In the genomic region with DNA sequence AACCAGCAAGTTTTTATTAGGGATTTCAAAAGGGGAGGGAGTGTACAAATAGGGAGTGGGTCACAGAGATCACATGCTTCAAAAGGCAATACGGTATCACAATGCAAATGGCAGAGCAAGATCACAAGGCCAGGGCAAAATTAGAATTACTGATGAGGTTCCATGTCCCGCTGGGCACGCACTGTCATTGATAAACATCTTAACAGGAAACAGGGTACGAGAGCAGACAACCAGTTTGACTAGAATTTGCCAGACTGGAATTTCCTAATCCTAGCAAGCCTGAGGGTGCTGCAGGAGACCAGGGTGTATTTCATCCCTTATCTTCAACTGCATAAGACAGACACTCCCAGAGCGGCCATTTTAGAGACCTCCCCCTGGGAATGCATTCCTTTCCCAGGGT, we compare ENCODE assay signal across 7 cellular contexts. TPM values are rescaled to one million over a fixed set of nuclear protein-coding genes. Genes with fewer than 3 reads are reported as not detected.
DNase-seq lines count a peak whose midpoint lies in the region; FAIRE-seq and TF ChIP-seq lines count a peak whose summit lies in the region.
"Not testable (repeated sequence)": the region's sequence is repeated elsewhere in the genome, so short reads cannot be mapped to it uniquely, and the experiment has no call there.

No MANE protein-coding gene starts in this region.

- H2AFZ ChIP-seq in Karpas-422 (ENCODE audit: low read length); astrocyte (ENCODE audit: low read depth, low read length): not testable (repeated sequence)

- H3K36me3 ChIP-seq in BLaER1 (peaks cover 75% of the 10 kb centered on the region), Karpas-422 (ENCODE audit: insufficient read depth, low read length) (peaks cover 49% of the 10 kb centered on the region), astrocyte (ENCODE audit: insufficient read depth, low read length) (peaks cover 29% of the 10 kb centered on the region), endodermal cell (ENCODE audit: control insufficient read depth, insufficient read depth, low read length) (peaks cover 57% of the 10 kb centered on the region), tibial nerve (peaks cover 3 to 69% (median 7%) of the 10 kb centered on the region in 3 donors)
- H3K36me3 ChIP-seq in mesendoderm (ENCODE audit: control insufficient read depth, insufficient read depth, low read length), result not testable (repeated sequence)

- H3K27me3 ChIP-seq in BLaER1; Karpas-422 (ENCODE audit: low read length); astrocyte (ENCODE audit: insufficient read depth, low read length); endodermal cell (ENCODE audit: control insufficient read depth, insufficient read depth, low read length, poor library complexity, severe bottlenecking); mesendoderm (ENCODE audit: insufficient read depth, low read length, poor library complexity); tibial nerve: not testable (repeated sequence)

- H3K36me3 Mint-ChIP-seq in astrocyte (ENCODE audit: low read depth, unreplicated experiment) (peaks cover 37% of the 10 kb centered on the region), endodermal cell (ENCODE audit: low read depth) (peaks cover 76% of the 10 kb centered on the region), progenitor cell of endocrine pancreas (ENCODE audit: insufficient read depth) (peaks cover 57% of the 10 kb centered on the region)

- not testable (repeated sequence) for TF ChIP-seq POLR2A in tibial nerve (IDR thresholded peaks at IDR 0.05)

- H4K5ac ChIP-seq in mesendoderm (ENCODE audit: low read length), result not testable (repeated sequence)

- H3K9me2 ChIP-seq in Karpas-422 (replicated peaks; ENCODE audit: insufficient read depth, low read length), result not testable (repeated sequence)

- not testable (repeated sequence) for H2AK5ac ChIP-seq in mesendoderm (ENCODE audit: low read length)

- H3K27ac Mint-ChIP-seq in astrocyte (ENCODE audit: unreplicated experiment), result peak overlapping the region; percentile 87
- not testable (repeated sequence) for H3K27ac Mint-ChIP-seq in endodermal cell
- H3K27ac Mint-ChIP-seq in progenitor cell of endocrine pancreas, result peak overlapping the region; percentile 85

- not testable (repeated sequence) for H2BK15ac ChIP-seq in mesendoderm (replicated peaks; ENCODE audit: low read depth)

- TF ChIP-seq EP300 in tibial nerve (IDR thresholded peaks at IDR 0.05), result not testable (repeated sequence)

- H4K20me1 ChIP-seq in BLaER1; Karpas-422 (ENCODE audit: insufficient read depth, low read depth, low read length); astrocyte (ENCODE audit: insufficient read depth, low read length): not testable (repeated sequence)

- H3K9me3 ChIP-seq in BLaER1 (peaks cover 57% of the 10 kb centered on the region), endodermal cell (ENCODE audit: control insufficient read depth, low read length) (peaks cover 43% of the 10 kb centered on the region)
- H3K9me3 ChIP-seq in Karpas-422 (ENCODE audit: low read length); astrocyte (ENCODE audit: insufficient read depth, low read depth, low read length); tibial nerve: not testable (repeated sequence)

- H3K4me2 ChIP-seq in BLaER1; Karpas-422 (ENCODE audit: low read depth, low read length, poor library complexity, severe bottlenecking); astrocyte (ENCODE audit: low read length); mesendoderm (ENCODE audit: low read length): not testable (repeated sequence)

- H3K18ac ChIP-seq in mesendoderm (ENCODE audit: low read length), result not testable (repeated sequence)

- H3K27ac ChIP-seq in BLaER1; Karpas-422 (ENCODE audit: low read length); astrocyte (ENCODE audit: low read depth, low read length); endodermal cell (ENCODE audit: low read depth, low read length); mesendoderm (ENCODE audit: low read depth, low read length): not testable (repeated sequence)
- H3K27ac ChIP-seq in tibial nerve, result peak overlapping the region in 3 of 4 donors; percentile 91 to 99 (median 97)

- H3K79me2 ChIP-seq in Karpas-422 (ENCODE audit: low read length), result peaks cover 40% of the 10 kb centered on the region
- peaks cover 30% of the 10 kb centered on the region for H3K79me2 ChIP-seq in astrocyte (ENCODE audit: insufficient read depth, low read length)
- H3K79me2 ChIP-seq in mesendoderm (ENCODE audit: control insufficient read depth, insufficient read depth, low read length), result not testable (repeated sequence)

- not testable (repeated sequence) for H3K4me3 Mint-ChIP-seq in astrocyte (ENCODE audit: unreplicated experiment); endodermal cell; progenitor cell of endocrine pancreas (ENCODE audit: low read depth)

- not testable (repeated sequence) for H3K79me1 ChIP-seq in mesendoderm (ENCODE audit: low read length)

- H3K9me3 Mint-ChIP-seq in astrocyte (ENCODE audit: unreplicated experiment), result peaks cover 14% of the 10 kb centered on the region
- peaks cover 43% of the 10 kb centered on the region for H3K9me3 Mint-ChIP-seq in endodermal cell
- peaks cover 16% of the 10 kb centered on the region for H3K9me3 Mint-ChIP-seq in progenitor cell of endocrine pancreas (ENCODE audit: low read depth)

- H3K4me3 ChIP-seq in BLaER1, result peak overlapping the region; percentile 74; the same call in 1 of the 2 replicates
- not testable (repeated sequence) for H3K4me3 ChIP-seq in Karpas-422 (ENCODE audit: low read length); astrocyte (ENCODE audit: insufficient read depth, low read depth, low read length); mesendoderm (ENCODE audit: low read length); tibial nerve
- peak overlapping the region; percentile 62 for H3K4me3 ChIP-seq in endodermal cell (ENCODE audit: low read length)

- not testable (repeated sequence) for H3K9ac ChIP-seq in BLaER1; Karpas-422 (ENCODE audit: low read length); astrocyte (ENCODE audit: low read length); endodermal cell (ENCODE audit: extremely low read depth, low read length, poor library complexity, severe bottlenecking); mesendoderm (ENCODE audit: low read length)

- H3K4me1 ChIP-seq in BLaER1 (peaks cover 33% of the 10 kb centered on the region), astrocyte (ENCODE audit: insufficient read depth, low read length) (peaks cover 11% of the 10 kb centered on the region), tibial nerve (peaks cover 0 to 31% (median 6%) of the 10 kb centered on the region in 4 donors)
- not testable (repeated sequence) for H3K4me1 ChIP-seq in Karpas-422 (ENCODE audit: low read length); endodermal cell (ENCODE audit: control insufficient read depth, insufficient read depth, low read length); mesendoderm (ENCODE audit: control insufficient read depth, low read depth, low read length)

- not testable (repeated sequence) for H3K23ac ChIP-seq in mesendoderm (ENCODE audit: low read length)

- H3K56ac ChIP-seq in mesendoderm (ENCODE audit: low read length), result not testable (repeated sequence)

- FAIRE-seq in astrocyte (lab: Jason Lieb, UNC), result not testable (repeated sequence)

- WGBS in endodermal cell (ENCODE audit: insufficient coverage in 1 of 2, insufficient read length in 1 of 2), 2 experiments, result 87 to 94% methylated on average over 4 to 5 of the region's 5 CpGs
- WGBS in mesendoderm (ENCODE audit: extremely low coverage, insufficient coverage, low lambda C conversion rate), result no CpG with 5 or more reads among the region's 5 CpGs
- WGBS in tibial nerve, 2 donors, result 68 to 78% methylated on average over 5 of the region's 5 CpGs

- not testable (repeated sequence) for TF ChIP-seq CTCF in astrocyte (IDR thresholded peaks at IDR 0.05; ENCODE audit: insufficient read depth, low read depth, low read length); endodermal cell (conservative IDR thresholded peaks at IDR 0.05); progenitor cell of endocrine pancreas (IDR thresholded peaks at IDR 0.05; ENCODE audit: unreplicated experiment); tibial nerve (IDR thresholded peaks at IDR 0.05)

- H2BK120ac ChIP-seq in mesendoderm (ENCODE audit: low read depth, low read length), result not testable (repeated sequence)

- peak; percentile 16 for DNase-seq in Karpas-422
- DNase-seq in astrocyte (ENCODE audit: low read depth); endodermal cell; progenitor cell of endocrine pancreas (ENCODE audit: low spot score, unreplicated experiment); tibial nerve (ENCODE audit: low spot score in 2 of 2): not testable (repeated sequence)
- peak; percentile 8 for DNase-seq in mesendoderm

- H2BK5ac ChIP-seq in mesendoderm (ENCODE audit: low read length), result not testable (repeated sequence)

- H4K8ac ChIP-seq in mesendoderm (ENCODE audit: low read depth, low read length), result not testable (repeated sequence)

- not testable (repeated sequence) for H3K27me3 Mint-ChIP-seq in astrocyte (ENCODE audit: low read depth, unreplicated experiment); endodermal cell (ENCODE audit: insufficient read depth); progenitor cell of endocrine pancreas

- H3K4ac ChIP-seq in mesendoderm (ENCODE audit: low read depth, low read length), result not testable (repeated sequence)

- H3K4me1 Mint-ChIP-seq in astrocyte (ENCODE audit: low read depth, unreplicated experiment) (peaks cover 15% of the 10 kb centered on the region), progenitor cell of endocrine pancreas (ENCODE audit: low read depth) (peaks cover 13% of the 10 kb centered on the region)
- H3K4me1 Mint-ChIP-seq in endodermal cell, result not testable (repeated sequence)

RNA-seq across cellular contexts. Expression of a gene that starts 4.8 kb away (rescaled TPM):
- 35.1 and 42.3 TPM in 2 replicates for total RNA-seq in Karpas-422 (2014; rRNA removed; shearing (Covaris generic); ENCODE audit: low replicate concordance)
- total RNA-seq in astrocyte, result 23.9 and 25.0 TPM in 2 replicates
- 10 to 100 TPM; 25.1 to 28.9 TPM for total RNA-seq in endodermal cell
- polyA plus RNA-seq in endodermal cell (2013, experiment 1 of 2), result 37.9 TPM
- polyA plus RNA-seq in endodermal cell (2013, experiment 2 of 2), result 34.1 TPM
- 12.3 TPM for polyA plus RNA-seq in mesendoderm (2013, experiment 1 of 2)
- polyA plus RNA-seq in mesendoderm (2013, experiment 2 of 2), result 12.3 TPM
- total RNA-seq in progenitor cell of endocrine pancreas, result 41.3 and 43.3 TPM in 2 replicates
- 100 to 1,000 TPM in 1 of 4 donors, 10 to 100 TPM in 3; 61.2 to 109 (median 74.6) TPM for total RNA-seq in tibial nerve
